ENCODE assay signal across 8 cellular contexts in the genomic region with DNA sequence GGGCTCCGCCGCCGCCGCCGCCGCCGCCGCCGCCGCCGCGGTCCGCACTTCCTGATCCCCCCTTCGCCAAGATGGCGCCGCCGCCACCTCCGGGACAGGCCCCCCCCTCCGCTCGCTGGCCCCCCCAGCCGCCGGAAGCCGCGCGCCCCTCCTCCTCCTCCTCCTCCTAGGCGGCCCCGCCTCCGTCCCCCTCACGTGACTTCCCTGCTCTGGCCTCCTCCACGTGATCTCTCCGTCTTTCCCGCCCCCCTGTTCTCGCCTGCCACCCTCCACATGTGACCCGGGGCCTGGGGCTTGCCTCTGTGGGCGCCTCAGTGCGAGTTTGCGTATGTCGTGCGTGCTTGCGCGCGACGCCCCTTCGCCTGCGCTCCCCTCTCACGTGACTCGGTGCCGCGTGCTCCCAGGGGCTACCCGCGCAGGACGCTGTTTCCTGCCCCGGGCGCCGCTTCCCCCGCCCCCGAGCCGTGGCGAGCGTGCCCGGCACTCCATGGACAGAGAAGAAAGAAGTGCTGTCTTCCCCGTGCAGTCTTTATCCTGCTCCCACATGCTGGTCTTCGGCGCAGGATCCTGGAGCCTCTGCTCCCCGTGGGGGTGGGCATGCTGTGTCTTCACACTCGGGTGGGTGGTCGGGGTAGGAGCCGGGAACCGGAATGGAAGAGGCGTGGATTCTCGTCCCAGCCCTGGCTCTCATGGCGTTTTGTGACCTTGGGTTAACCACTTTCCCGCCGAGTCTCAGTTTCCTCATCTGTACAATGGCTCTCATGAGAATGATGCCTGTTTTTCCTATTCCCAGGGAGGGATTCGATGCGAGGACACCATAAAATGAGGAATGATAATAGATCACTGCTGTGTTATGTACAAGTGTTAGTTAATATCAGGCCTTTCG.
DNase-seq lines count a peak whose midpoint lies in the region; ATAC-seq and TF ChIP-seq lines count a peak whose summit lies in the region.

Gene UBE2Q1 (minus strand): TSS at position 53 of the 886 bp plus-strand sequence. CDS start 109 bp downstream, outside the sequence.

- ATAC-seq in GM19035 (IDR thresholded peaks at IDR 0.05; ENCODE audit: unreplicated experiment) (peak; percentile 87), HG03354 (IDR thresholded peaks at IDR 0.05; ENCODE audit: poor library complexity, severe bottlenecking, unreplicated experiment) (peak; percentile 87)
- ATAC-seq in activated CD4-positive, CD25-positive, alpha-beta regulatory T cell treated with anti-CD3 and anti-CD28 coated beads, Interleukin-2, amount 50 U/mL, for 24 hours, result peak; percentile 95

- TF ChIP-seq CTCF in AG09319 (IDR thresholded peaks at IDR 0.05; ENCODE audit: low read depth, low read length), result no peak

- peak; percentile 98 for DNase-seq in AG09319 (ENCODE audit: extremely low read depth, low read depth)
- DNase-seq in NCI-H446 treated with DMSO at 0.1 percent for 48 hours (lab: John Stamatoyannopoulos, UW), result peak; percentile 99
- peak; percentile 99 for DNase-seq in cerebellar cortex (ENCODE audit: low spot score)
- DNase-seq in islet precursor cell, result peak; percentile 99
- DNase-seq in stimulated activated CD4-positive, alpha-beta T cell treated with anti-CD3 and anti-CD28 coated beads, Interleukin-12 subunit alpha, Interleukin-12 subunit beta, amount 100 ng/mL, for 48 hours (ENCODE audit: low read depth in 2 of 3, low spot score in 1 of 3), result peak; percentile 97 to 99 (median 99)

Comparison
In these comparisons a context has a peak if more than half of its experiments do, and no peak if none do; other contexts are left out.
1. Peak in every context shown above with its lines: DNase-seq and ATAC-seq.